Comparison of ENCODE assay signal across 2 cellular contexts in the genomic region with DNA sequence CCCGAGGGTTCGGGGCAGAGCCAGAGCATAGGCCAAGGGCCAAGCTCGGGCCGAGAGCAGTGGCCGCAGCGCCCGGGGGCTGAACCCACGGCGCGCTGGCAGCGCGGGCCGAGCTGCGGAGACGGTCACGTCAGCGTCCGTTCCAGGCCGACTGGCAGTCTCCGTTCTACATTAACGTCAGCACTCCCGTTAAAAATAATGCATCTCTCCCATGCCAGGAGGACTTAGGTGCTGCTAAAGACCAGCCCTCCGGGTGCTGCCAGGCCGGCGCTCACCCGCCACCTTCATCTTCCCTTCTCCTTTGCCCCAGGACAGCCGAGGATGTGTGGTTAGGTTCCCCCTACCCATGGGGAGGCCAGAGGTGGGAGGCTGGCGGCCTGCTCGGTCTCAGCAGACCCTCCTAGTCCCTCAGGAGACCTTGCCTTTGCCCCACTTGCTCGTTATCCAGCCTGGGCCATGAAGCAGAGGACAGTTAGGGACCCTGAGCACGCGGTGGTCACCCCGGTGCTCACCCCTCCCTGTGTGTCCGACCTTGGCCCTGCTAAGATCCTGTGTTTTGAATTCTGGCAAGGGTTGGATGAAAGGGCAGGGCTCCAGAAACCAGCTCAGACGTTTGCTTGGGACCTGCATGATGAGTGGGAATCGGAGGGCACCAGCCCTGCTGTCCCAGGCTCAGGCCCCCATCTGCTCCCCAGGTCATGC.
TF ChIP-seq lines count a peak whose summit lies in the region.

No MANE protein-coding gene starts in this region.

TF ChIP-seq in A549, 52 proteins besides CTCF, POLR2A, EP300 and RAD21:
- TF ChIP-seq NFE2L2 (conservative IDR thresholded peaks at IDR 0.05; ENCODE audit: low read length) = no peak
- no peak for TF ChIP-seq MAFK (IDR thresholded peaks at IDR 0.05; ENCODE audit: partially characterized antibody)
- no peak for TF ChIP-seq EHMT2 (IDR thresholded peaks at IDR 0.05; ENCODE audit: low read depth)
- no peak for TF ChIP-seq ESRRA (IDR thresholded peaks at IDR 0.05; ENCODE audit: borderline replicate concordance, low read length)
- TF ChIP-seq, protein P1, sequence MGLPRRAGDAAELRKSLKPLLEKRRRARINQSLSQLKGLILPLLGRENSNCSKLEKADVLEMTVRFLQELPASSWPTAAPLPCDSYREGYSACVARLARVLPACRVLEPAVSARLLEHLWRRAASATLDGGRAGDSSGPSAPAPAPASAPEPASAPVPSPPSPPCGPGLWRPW (IDR thresholded peaks at IDR 0.05) = no peak
- TF ChIP-seq ZC3H11A (IDR thresholded peaks at IDR 0.05) = no peak
- TF ChIP-seq, protein P2, sequence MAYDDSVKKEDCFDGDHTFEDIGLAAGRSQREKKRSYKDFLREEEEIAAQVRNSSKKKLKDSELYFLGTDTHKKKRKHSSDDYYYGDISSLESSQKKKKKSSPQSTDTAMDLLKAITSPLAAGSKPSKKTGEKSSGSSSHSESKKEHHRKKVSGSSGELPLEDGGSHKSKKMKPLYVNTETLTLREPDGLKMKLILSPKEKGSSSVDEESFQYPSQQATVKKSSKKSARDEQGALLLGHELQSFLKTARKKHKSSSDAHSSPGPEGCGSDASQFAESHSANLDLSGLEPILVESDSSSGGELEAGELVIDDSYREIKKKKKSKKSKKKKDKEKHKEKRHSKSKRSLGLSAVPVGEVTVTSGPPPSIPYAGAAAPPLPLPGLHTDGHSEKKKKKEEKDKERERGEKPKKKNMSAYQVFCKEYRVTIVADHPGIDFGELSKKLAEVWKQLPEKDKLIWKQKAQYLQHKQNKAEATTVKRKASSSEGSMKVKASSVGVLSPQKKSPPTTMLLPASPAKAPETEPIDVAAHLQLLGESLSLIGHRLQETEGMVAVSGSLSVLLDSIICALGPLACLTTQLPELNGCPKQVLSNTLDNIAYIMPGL (CRISPR knock-in tag; IDR thresholded peaks at IDR 0.05; ENCODE audit: borderline replicate concordance) = no peak
- no peak for TF ChIP-seq RFX5 (IDR thresholded peaks at IDR 0.05)

TF ChIP-seq in GM12891, 5 proteins besides CTCF, POLR2A, EP300 and RAD21:
- no peak for TF ChIP-seq SPI1 (IDR thresholded peaks at IDR 0.05; ENCODE audit: low read depth, low read length)
- no peak for TF ChIP-seq POLR2AphosphoS5 (IDR thresholded peaks at IDR 0.05; ENCODE audit: low read depth, low read length)
- TF ChIP-seq TAF1 (IDR thresholded peaks at IDR 0.05; ENCODE audit: low read depth, low read length) = no peak
- no peak for TF ChIP-seq POU2F2 (IDR thresholded peaks at IDR 0.05; ENCODE audit: low read depth, low read length)
- TF ChIP-seq PAX5 (IDR thresholded peaks at IDR 0.05; ENCODE audit: insufficient read depth, low read length, severe bottlenecking) = no peak
